ENCODE assay signal across 1 cellular context in the genomic region with DNA sequence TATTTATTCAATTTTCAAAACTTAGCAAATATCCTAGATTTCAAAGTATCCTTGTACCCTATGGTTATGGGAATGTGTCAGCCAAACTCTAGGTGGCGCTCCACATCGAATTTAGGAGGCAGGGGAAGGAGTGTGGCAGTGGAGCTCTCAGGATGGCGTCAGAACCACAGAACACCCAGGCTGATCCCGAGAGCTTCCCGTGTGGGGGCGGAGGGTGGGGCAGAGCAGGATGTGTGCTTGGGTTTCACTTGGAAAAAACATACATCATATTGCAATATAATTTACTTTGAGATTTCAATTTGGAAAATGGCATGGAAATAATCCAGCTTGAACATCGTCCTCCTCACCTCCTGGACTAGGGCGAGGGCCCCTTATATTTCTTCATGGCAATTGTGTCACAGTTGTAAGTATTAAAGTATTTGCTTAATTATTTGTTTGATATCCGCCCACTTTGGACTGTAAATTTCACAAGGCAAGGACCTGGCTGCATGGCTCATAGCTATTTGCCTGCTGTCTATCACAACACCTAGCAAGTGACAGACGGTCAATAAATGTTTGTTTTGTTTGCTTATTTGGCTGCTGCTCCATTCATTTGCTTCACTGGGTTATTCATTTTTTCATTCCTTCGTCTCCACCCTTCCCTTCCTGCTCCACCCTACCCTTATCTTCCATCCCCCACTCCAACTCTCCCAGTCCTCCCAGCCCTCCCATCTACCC.
A peak's percentile ranks its signal among the peaks of the same experiment; 100 is the strongest.
TF ChIP-seq lines count a peak whose summit lies in the region.

No MANE protein-coding gene starts in this region.

TF ChIP-seq in HCT116, 20 proteins besides CTCF, POLR2A, EP300 and RAD21 (continued from another document):
- TF ChIP-seq REST (IDR thresholded peaks at IDR 0.05; ENCODE audit: low read depth) (no peak), POLR2AphosphoS5 (IDR thresholded peaks at IDR 0.05; ENCODE audit: low read depth, low read length) (peak; percentile 85), EGR1 (IDR thresholded peaks at IDR 0.05; ENCODE audit: low read depth) (peak; percentile 96), CEBPB (IDR thresholded peaks at IDR 0.05; ENCODE audit: low read depth) (peak; percentile 41; the same call in 1 of the 2 replicates), ZNF274 (IDR thresholded peaks at IDR 0.05; ENCODE audit: low read depth, low read length) (no peak), FOSL1 (IDR thresholded peaks at IDR 0.05; ENCODE audit: low read depth) (0 out of 2 replicates have a peak, but pooled peaks have one; percentile 22), ZFX (IDR thresholded peaks at IDR 0.05) (no peak), TCF7L2 (IDR thresholded peaks at IDR 0.05; ENCODE audit: borderline replicate concordance, extremely low read depth, insufficient read depth, insufficient read length) (peak; percentile 10), JUND (IDR thresholded peaks at IDR 0.05) (peak; percentile 48; the same call in 1 of the 2 replicates), CBX3 (IDR thresholded peaks at IDR 0.05; ENCODE audit: low read depth) (peak; percentile 48; the same call in 1 of the 2 replicates), YY1 (IDR thresholded peaks at IDR 0.05; ENCODE audit: extremely low read depth, insufficient replicate concordance, low read depth, low read length) (peak; percentile 85), ELF1 (IDR thresholded peaks at IDR 0.05; ENCODE audit: borderline replicate concordance, low read depth) (no peak)
- TF ChIP-seq, protein P1, sequence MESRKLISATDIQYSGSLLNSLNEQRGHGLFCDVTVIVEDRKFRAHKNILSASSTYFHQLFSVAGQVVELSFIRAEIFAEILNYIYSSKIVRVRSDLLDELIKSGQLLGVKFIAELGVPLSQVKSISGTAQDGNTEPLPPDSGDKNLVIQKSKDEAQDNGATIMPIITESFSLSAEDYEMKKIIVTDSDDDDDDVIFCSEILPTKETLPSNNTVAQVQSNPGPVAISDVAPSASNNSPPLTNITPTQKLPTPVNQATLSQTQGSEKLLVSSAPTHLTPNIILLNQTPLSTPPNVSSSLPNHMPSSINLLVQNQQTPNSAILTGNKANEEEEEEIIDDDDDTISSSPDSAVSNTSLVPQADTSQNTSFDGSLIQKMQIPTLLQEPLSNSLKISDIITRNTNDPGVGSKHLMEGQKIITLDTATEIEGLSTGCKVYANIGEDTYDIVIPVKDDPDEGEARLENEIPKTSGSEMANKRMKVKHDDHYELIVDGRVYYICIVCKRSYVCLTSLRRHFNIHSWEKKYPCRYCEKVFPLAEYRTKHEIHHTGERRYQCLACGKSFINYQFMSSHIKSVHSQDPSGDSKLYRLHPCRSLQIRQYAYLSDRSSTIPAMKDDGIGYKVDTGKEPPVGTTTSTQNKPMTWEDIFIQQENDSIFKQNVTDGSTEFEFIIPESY (IDR thresholded peaks at IDR 0.05; ENCODE audit: extremely low read depth, insufficient replicate concordance, low read length), result no peak
